Comparison of ENCODE assay signal across 20 cellular contexts in the genomic region with DNA sequence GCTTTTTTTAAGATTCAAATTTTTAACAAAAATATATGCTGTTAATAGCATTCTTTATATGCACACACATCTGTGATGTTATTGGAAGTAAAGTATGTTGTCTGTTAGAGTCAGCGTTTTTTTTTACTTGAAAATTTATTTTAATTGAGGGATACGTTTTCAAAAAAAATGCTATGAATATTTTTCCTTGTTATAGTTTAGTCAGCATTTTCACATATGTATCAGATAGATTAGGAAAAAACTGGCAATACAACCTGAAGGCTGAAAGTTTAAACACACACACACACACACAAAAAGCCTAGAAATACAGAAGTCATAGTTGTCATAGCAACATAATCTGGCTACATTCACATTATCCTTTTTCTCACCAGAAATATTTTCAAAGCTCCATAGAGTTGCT.
DNase-seq lines count a peak whose midpoint lies in the region; ATAC-seq, FAIRE-seq and TF ChIP-seq lines count a peak whose summit lies in the region.
"Had no signal": no experiment of that assay in that cellular context is flagged by ENCODE, and none has a peak within 500 bp of the region (broad histone marks: within the 10 kb centered on the region; RNA-seq: fewer than 3 reads in every experiment).

No MANE protein-coding gene starts in this region.

- no peak for TF ChIP-seq POLR2A in HepG2 (IDR thresholded peaks at IDR 0.05; ENCODE audit: insufficient read depth in 1 of 2, low read depth in 2 of 2, low read length in 2 of 2)
- no peak for TF ChIP-seq POLR2A in right lobe of liver (IDR thresholded peaks at IDR 0.05)

- CTCF ChIA-PET in HepG2 (lab: Yijun Ruan, JAX; ENCODE audit: low intra/inter-chr PET ratio, low total read pairs) = no interaction called here

- DNase-seq in HepG2 (ENCODE audit: low spot score) = no peak
- DNase-seq in right lobe of liver = no peak
- no peak for DNase-seq in SK-N-MC (ENCODE audit: low read depth, low spot score)
- DNase-seq in retinal pigment epithelial cell (ENCODE audit: low read depth) = peak; percentile 19
- no peak for DNase-seq in NCI-H69 (lab: John Stamatoyannopoulos, UW)
- DNase-seq: ACHN; AML-193; BE2C; CD4-positive, alpha-beta T cell; CD8-positive, alpha-beta memory T cell; DMS53; DMS79 treated with DMSO at 0.1 percent for 48 hours; GF-D8; GM23248 had no signal

- H3K9me3 ChIP-seq in HepG2 (ENCODE audit: low read length) = no peaks in the 10 kb centered on the region
- H3K9me3 ChIP-seq in right lobe of liver = peaks cover 0 to 2% (median 0%) of the 10 kb centered on the region in 4 donors
- no peaks in the 10 kb centered on the region; the same call in 1 of the 2 replicates for H3K9me3 ChIP-seq in SK-N-MC (ENCODE audit: low read depth, low read length)
- H3K9me3 ChIP-seq: BE2C; BLaER1 treated with 17β-estradiol and CSF1 and Interleukin-3, amounts not matched to agents 10 nM and 100 nM; HAP-1 had no signal

- H3K4me2 ChIP-seq in HepG2 (ENCODE audit: low read depth, low read length) = no peak overlapping the region
- H3K4me2 ChIP-seq: BLaER1 treated with 17β-estradiol and CSF1 and Interleukin-3, amounts not matched to agents 10 nM and 100 nM had no signal

- no peak for TF ChIP-seq EP300 in HepG2 (IDR thresholded peaks at IDR 0.05; ENCODE audit: low read depth in 2 of 2, low read length in 2 of 2)
- TF ChIP-seq EP300 in HepG2 (CRISPR knock-in tag; IDR thresholded peaks at IDR 0.05; ENCODE audit: borderline replicate concordance) = no peak

- H3K36me3 ChIP-seq in HepG2 (replicated peaks in 1 of 2; ENCODE audit: control insufficient read depth in 1 of 2, insufficient read depth in 2 of 2, low read length in 2 of 2) (no peaks in the 10 kb centered on the region), right lobe of liver (no peaks in the 10 kb centered on the region), SK-N-MC (ENCODE audit: insufficient read depth, low read length) (no peaks in the 10 kb centered on the region)
- H3K36me3 ChIP-seq: BE2C; BLaER1 treated with 17β-estradiol and CSF1 and Interleukin-3, amounts not matched to agents 10 nM and 100 nM; HAP-1 had no signal

- TF ChIP-seq CTCF in HepG2 (CRISPR knock-in tag; IDR thresholded peaks at IDR 0.05) (no peak), right lobe of liver (IDR thresholded peaks at IDR 0.05) (no peak), retinal pigment epithelial cell (conservative IDR thresholded peaks at IDR 0.05; ENCODE audit: low read depth, low read length) (no peak)

- no peaks in the 10 kb centered on the region for H3K27me3 ChIP-seq in HepG2 (ENCODE audit: control insufficient read depth in 1 of 2, insufficient read depth in 2 of 2, low read length in 2 of 2)
- peaks cover 0 to 3% of the 10 kb centered on the region in 2 donors for H3K27me3 ChIP-seq in right lobe of liver
- H3K27me3 ChIP-seq: BE2C; BLaER1 treated with 17β-estradiol and CSF1 and Interleukin-3, amounts not matched to agents 10 nM and 100 nM had no signal

- in situ Hi-C loops in HepG2 (cut with HindIII; ENCODE audit: extremely low pct_ligation_motif_present, low pct_unique_long_range_greater_than_20kb) = no loop called here

- no peaks in the 10 kb centered on the region for H4K20me1 ChIP-seq in HepG2 (ENCODE audit: insufficient read depth, low read length)
- H4K20me1 ChIP-seq: BLaER1 treated with 17β-estradiol and CSF1 and Interleukin-3, amounts not matched to agents 10 nM and 100 nM had no signal

- ATAC-seq in HepG2 (no peak), right lobe of liver (no peak), GM18519 (IDR thresholded peaks at IDR 0.05; ENCODE audit: low FRiP score, unreplicated experiment) (no peak)

- no TSS peak for BruUV-seq in HepG2 (replicated peaks; lab: Mats Ljungman, UMichigan)

- H3K4me3 ChIP-seq in HepG2 (replicated peaks in 1 of 3; ENCODE audit: insufficient read depth in 1 of 3, low read depth in 2 of 3, low read length in 3 of 3) (no peak overlapping the region), right lobe of liver (no peak overlapping the region), SK-N-MC (no peak overlapping the region), retinal pigment epithelial cell (ENCODE audit: low read length) (no peak overlapping the region)
- H3K4me3 ChIP-seq: BLaER1 treated with 17β-estradiol and CSF1 and Interleukin-3, amounts not matched to agents 10 nM and 100 nM; GM23248; HAP-1 had no signal

- no peaks in the 10 kb centered on the region for H3K79me2 ChIP-seq in HepG2 (ENCODE audit: insufficient read depth, low read length)

- WGBS in HepG2 (ENCODE audit: low lambda C conversion rate) = 0% methylated on average over 2 of the region's 2 CpGs
- 25% methylated on average over 2 of the region's 2 CpGs for WGBS in right lobe of liver (ENCODE audit: insufficient coverage, low coverage, low lambda C conversion rate, missing lambda C conversion rate)

- H3K27ac ChIP-seq in HepG2 (ENCODE audit: extremely low read length, insufficient read depth, low read length) (no peak overlapping the region), right lobe of liver (no peak overlapping the region), SK-N-MC (peak overlapping the region; percentile 22; the same call in 1 of the 2 replicates)
- H3K27ac ChIP-seq: 22Rv1; BLaER1 treated with 17β-estradiol and CSF1 and Interleukin-3, amounts not matched to agents 10 nM and 100 nM; GM23248 had no signal

- intact Hi-C loops in HepG2 (cut with micrococcal nuclease; ENCODE audit: unreplicated experiment) = no loop called here
- intact Hi-C loops in right lobe of liver (cut with DNase I) = no loop called here

- no peak for FAIRE-seq in HepG2 (lab: Jason Lieb, UNC)
- FAIRE-seq: GM12891, GM18507 had no signal

- H3K4me1 ChIP-seq in HepG2 (ENCODE audit: insufficient read depth, low read length) (no peaks in the 10 kb centered on the region), right lobe of liver (no peaks in the 10 kb centered on the region)
- H3K4me1 ChIP-seq: BE2C; BLaER1 treated with 17β-estradiol and CSF1 and Interleukin-3, amounts not matched to agents 10 nM and 100 nM; HAP-1 had no signal

- H2AFZ ChIP-seq in HepG2 (ENCODE audit: low read length) = no peak overlapping the region
- H2AFZ ChIP-seq: GM23248 had no signal

- POLR2A ChIA-PET in HepG2 (lab: Yijun Ruan, JAX) = no interaction called here

- TF ChIP-seq RAD21 in HepG2 (CRISPR knock-in tag; IDR thresholded peaks at IDR 0.05) = no peak

- H3K9ac ChIP-seq in HepG2 (ENCODE audit: insufficient read depth, low read depth, low read length) (no peak overlapping the region), SK-N-MC (ENCODE audit: insufficient read length) (no peak overlapping the region)
- H3K9ac ChIP-seq: BLaER1 treated with 17β-estradiol and CSF1 and Interleukin-3, amounts not matched to agents 10 nM and 100 nM; GM23248 had no signal

TF ChIP-seq in HepG2, 621 proteins besides CTCF, POLR2A, EP300 and RAD21:
- no peak for TF ChIP-seq NCOA1 (CRISPR knock-in tag; IDR thresholded peaks at IDR 0.05)
- TF ChIP-seq ZNF614 (CRISPR knock-in tag; IDR thresholded peaks at IDR 0.05; ENCODE audit: borderline replicate concordance) = no peak
- TF ChIP-seq MAFK (conservative IDR thresholded peaks at IDR 0.05 in 1 of 2, IDR thresholded peaks at IDR 0.05 in 1 of 2; ENCODE audit: low read length in 2 of 2) = peak; percentile 31 to 69; a peak in 3 of 4 replicates
- no peak for TF ChIP-seq CHD2 (IDR thresholded peaks at IDR 0.05; ENCODE audit: low read depth, low read length)
- TF ChIP-seq ZNF746 (CRISPR knock-in tag; IDR thresholded peaks at IDR 0.05) = no peak
- no peak for TF ChIP-seq ZBTB20 (CRISPR knock-in tag; IDR thresholded peaks at IDR 0.05; ENCODE audit: borderline replicate concordance, low read depth)
- peak; percentile 62 for TF ChIP-seq MAFF (IDR thresholded peaks at IDR 0.05; ENCODE audit: low read depth, low read length)
- no peak for TF ChIP-seq ARID2 (CRISPR knock-in tag; IDR thresholded peaks at IDR 0.05; ENCODE audit: borderline replicate concordance)
- no peak for TF ChIP-seq ZNF205 (CRISPR knock-in tag; IDR thresholded peaks at IDR 0.05)
- no peak for TF ChIP-seq HINFP (CRISPR knock-in tag; IDR thresholded peaks at IDR 0.05; ENCODE audit: low read depth)
- no peak for TF ChIP-seq THYN1 (CRISPR knock-in tag; IDR thresholded peaks at IDR 0.05; ENCODE audit: borderline replicate concordance, low read depth)
- no peak for TF ChIP-seq FOXO1 (CRISPR knock-in tag; IDR thresholded peaks at IDR 0.05)
- no peak for TF ChIP-seq ZNF678 (CRISPR knock-in tag; IDR thresholded peaks at IDR 0.05)
- no peak for TF ChIP-seq SAFB2 (CRISPR knock-in tag; IDR thresholded peaks at IDR 0.05; ENCODE audit: borderline replicate concordance, low read depth)
